10 cellular contexts compared by ENCODE assay signal in genomic region chr1:39258925-39259244, GRCh38. TPM values are rescaled to one million over a fixed set of nuclear protein-coding genes. Genes with fewer than 3 reads are reported as not detected.
A peak's percentile ranks its signal among the peaks of the same experiment; 100 is the strongest.
DNase-seq lines count a peak whose midpoint lies in the region; ATAC-seq, FAIRE-seq and TF ChIP-seq lines count a peak whose summit lies in the region.
"Had no signal": no experiment of that assay in that cellular context is flagged by ENCODE, and none has a peak within 500 bp of the region (broad histone marks: within the 10 kb centered on the region; RNA-seq: fewer than 3 reads in every experiment).

No MANE protein-coding gene starts in this region.

- H2AFZ ChIP-seq in HepG2 (ENCODE audit: low read length): no peak overlapping the region

- no peaks in the 10 kb centered on the region for H3K9me3 Mint-ChIP-seq in natural killer cell

- no peak overlapping the region for H3K9ac ChIP-seq in HepG2 (ENCODE audit: insufficient read depth, low read depth, low read length)

- no peak overlapping the region for H3K4me2 ChIP-seq in HepG2 (ENCODE audit: low read depth, low read length)

- H3K27me3 ChIP-seq in HepG2 (ENCODE audit: control insufficient read depth in 1 of 2, insufficient read depth in 2 of 2, low read length in 2 of 2) (no peaks in the 10 kb centered on the region), right lobe of liver (no peaks in the 10 kb centered on the region), adrenal gland (no peaks in the 10 kb centered on the region), uterus (no peaks in the 10 kb centered on the region)

- POLR2A ChIA-PET in HepG2 (lab: Yijun Ruan, JAX): interaction anchor here (1.1 to 1.3 kb wide), 2 partner anchors 67 to 153 kb away, joined by 3 to 6 read pairs; no protein-coding TSS in a partner anchor

- CTCF ChIA-PET in HepG2 (lab: Yijun Ruan, JAX; ENCODE audit: low intra/inter-chr PET ratio, low total read pairs): interaction anchor here (0.9 to 3.4 kb wide), 5 partner anchors 66 to 160 kb away, joined by 3 to 29 read pairs (median 26); no protein-coding TSS in a partner anchor

- H4K20me1 ChIP-seq in HepG2 (ENCODE audit: insufficient read depth, low read length): no peaks in the 10 kb centered on the region

- no peaks in the 10 kb centered on the region for H3K36me3 Mint-ChIP-seq in natural killer cell

- no peak overlapping the region for H3K27ac ChIP-seq in HepG2 (ENCODE audit: extremely low read length, insufficient read depth, low read length)
- H3K27ac ChIP-seq in right lobe of liver: no peak overlapping the region
- peak overlapping the region in 3 of 5 donors; percentile 21 to 63 (median 23) for H3K27ac ChIP-seq in adrenal gland
- H3K27ac ChIP-seq in uterus: peak overlapping the region; percentile 60 to 80

- peak overlapping the region; percentile 51 to 71 for H3K27ac Mint-ChIP-seq in natural killer cell

- no peak for FAIRE-seq in HepG2 (lab: Jason Lieb, UNC)
- FAIRE-seq: bronchial epithelial cell had no signal

- DNase-seq in HepG2 (ENCODE audit: low spot score) (no peak), right lobe of liver (no peak), adrenal gland (no peak), natural killer cell (no peak), uterus (no peak)
- no peak for DNase-seq in stimulated activated CD4-positive, alpha-beta T cell treated with anti-CD3 and anti-CD28 coated beads, Interleukin-12 subunit alpha, Interleukin-12 subunit beta, amount 100 ng/mL, for 4 hours
- no peak for DNase-seq in NK-92 treated with Interleukin-12 subunit alpha and Interleukin-12 subunit beta, amount 100 ng/mL, for 24 hours (lab: John Stamatoyannopoulos, UW)

- no peak for ATAC-seq in HepG2
- ATAC-seq in right lobe of liver: no peak
- ATAC-seq in natural killer cell: peak in 2 of 3 donors; percentile 8
- no peak for ATAC-seq in GM18873 (IDR thresholded peaks at IDR 0.05; ENCODE audit: low FRiP score, unreplicated experiment)

- H3K27me3 Mint-ChIP-seq in natural killer cell (ENCODE audit: low read depth in 2 of 2): no peaks in the 10 kb centered on the region

- H3K9me3 ChIP-seq in HepG2 (ENCODE audit: low read length): no peaks in the 10 kb centered on the region
- H3K9me3 ChIP-seq in right lobe of liver: no peaks in the 10 kb centered on the region
- no peaks in the 10 kb centered on the region for H3K9me3 ChIP-seq in adrenal gland (replicated peaks in 1 of 3)
- H3K9me3 ChIP-seq in uterus: no peaks in the 10 kb centered on the region

- in situ Hi-C loops in HepG2 (cut with HindIII; ENCODE audit: extremely low pct_ligation_motif_present, low pct_unique_long_range_greater_than_20kb): loop anchor here (5.0 kb wide), 1 partner anchor 157 kb away; no protein-coding TSS in a partner anchor

- no peak for TF ChIP-seq POLR2A in HepG2 (IDR thresholded peaks at IDR 0.05; ENCODE audit: insufficient read depth in 1 of 2, low read depth in 2 of 2, low read length in 2 of 2)
- TF ChIP-seq POLR2A in right lobe of liver (IDR thresholded peaks at IDR 0.05): no peak
- TF ChIP-seq POLR2A in adrenal gland (IDR thresholded peaks at IDR 0.05): no peak
- no peak for TF ChIP-seq POLR2A in uterus (IDR thresholded peaks at IDR 0.05)

- no peak overlapping the region for H3K4me3 Mint-ChIP-seq in natural killer cell

- peaks cover 3% of the 10 kb centered on the region for H3K79me2 ChIP-seq in HepG2 (ENCODE audit: insufficient read depth, low read length)

- intact Hi-C loops in HepG2 (cut with micrococcal nuclease; ENCODE audit: unreplicated experiment) (loop anchor here (1.0 kb wide), 3 partner anchors 67 to 161 kb away; no protein-coding TSS in a partner anchor), right lobe of liver (cut with DNase I) (loop anchor here (10.0 kb wide), 3 partner anchors 54 to 154 kb away; partner anchors contain the start of gene MACF1 (in 1 of the 2)), adrenal gland (cut with DNase I) (loop anchor here (5.0 to 10.0 kb wide), 3 partner anchors 64 to 154 kb away; no protein-coding TSS in a partner anchor), natural killer cell (cut with micrococcal nuclease) (loop anchor here (1.0 to 2.0 kb wide), 3 partner anchors 67 to 156 kb away; no protein-coding TSS in a partner anchor), uterus (cut with DNase I; ENCODE audit: low total_unique reads) (loop anchor here (5.0 kb wide), 1 partner anchor 157 kb away; no protein-coding TSS in a partner anchor)

- no TSS peak for BruUV-seq in HepG2 (replicated peaks; lab: Mats Ljungman, UMichigan)

- TF ChIP-seq RAD21 in HepG2 (CRISPR knock-in tag; IDR thresholded peaks at IDR 0.05): no peak

- H3K4me1 ChIP-seq in HepG2 (ENCODE audit: insufficient read depth, low read length): no peaks in the 10 kb centered on the region
- no peaks in the 10 kb centered on the region for H3K4me1 ChIP-seq in right lobe of liver
- H3K4me1 ChIP-seq in adrenal gland (replicated peaks in 1 of 2): peaks cover 0 to 9% of the 10 kb centered on the region in 2 donors
- H3K4me1 ChIP-seq in uterus: no peaks in the 10 kb centered on the region

- H3K4me1 Mint-ChIP-seq in natural killer cell: peaks cover 29 to 38% of the 10 kb centered on the region in 2 donors

- TF ChIP-seq EP300 in HepG2 (IDR thresholded peaks at IDR 0.05; ENCODE audit: low read depth in 2 of 2, low read length in 2 of 2) (no peak), HepG2 (CRISPR knock-in tag; IDR thresholded peaks at IDR 0.05; ENCODE audit: borderline replicate concordance) (no peak)

- peaks cover 13 to 56% of the 10 kb centered on the region in 2 experiments for H3K36me3 ChIP-seq in HepG2 (replicated peaks in 1 of 2; ENCODE audit: control insufficient read depth in 1 of 2, insufficient read depth in 2 of 2, low read length in 2 of 2)
- H3K36me3 ChIP-seq in right lobe of liver: peaks cover 0 to 40% (median 12%) of the 10 kb centered on the region in 4 donors
- H3K36me3 ChIP-seq in adrenal gland (replicated peaks in 1 of 2): peaks cover 0 to 29% of the 10 kb centered on the region in 2 donors
- H3K36me3 ChIP-seq in uterus: no peaks in the 10 kb centered on the region

- TF ChIP-seq CTCF in HepG2 (CRISPR knock-in tag; IDR thresholded peaks at IDR 0.05): no peak
- TF ChIP-seq CTCF in right lobe of liver (IDR thresholded peaks at IDR 0.05): no peak
- TF ChIP-seq CTCF in adrenal gland (IDR thresholded peaks at IDR 0.05): peak in 1 of 6 experiments; percentile 3
- TF ChIP-seq CTCF in natural killer cell (IDR thresholded peaks at IDR 0.05): peak; percentile 48
- no peak for TF ChIP-seq CTCF in uterus (IDR thresholded peaks at IDR 0.05)

- no peak overlapping the region for H3K4me3 ChIP-seq in HepG2 (replicated peaks in 1 of 3; ENCODE audit: insufficient read depth in 1 of 3, low read depth in 2 of 3, low read length in 3 of 3)
- no peak overlapping the region for H3K4me3 ChIP-seq in right lobe of liver
- H3K4me3 ChIP-seq in adrenal gland: no peak overlapping the region
- no peak overlapping the region for H3K4me3 ChIP-seq in uterus
- H3K4me3 ChIP-seq: skin epidermis had no signal

TF ChIP-seq in HepG2, 621 proteins besides CTCF, POLR2A, EP300 and RAD21 (continues in another document):
- TF ChIP-seq SNAPC5 (CRISPR knock-in tag; IDR thresholded peaks at IDR 0.05; ENCODE audit: borderline replicate concordance) (no peak), DPF2 (CRISPR knock-in tag; IDR thresholded peaks at IDR 0.05; ENCODE audit: borderline replicate concordance, low read depth) (no peak), ZNF17 (CRISPR knock-in tag; IDR thresholded peaks at IDR 0.05) (no peak), HNF1B (CRISPR knock-in tag; IDR thresholded peaks at IDR 0.05) (peak; percentile 11; the same call in 1 of the 2 replicates), RFX3 (CRISPR knock-in tag; IDR thresholded peaks at IDR 0.05) (no peak)

RNA-seq across cellular contexts. Expression of gene MACF1, which starts 54.4 kb away (rescaled TPM):
- 56.7 and 65.4 TPM in 2 replicates for total RNA-seq in HepG2 (2016; rRNA removed; fragmentation: Illumina TruSeq; extraction: Trizol)
- 7.8 and 9.7 TPM in 2 replicates for total RNA-seq in HepG2 (2016; cell fraction: cytosol; rRNA removed; fragmentation: Illumina TruSeq; extraction: Trizol; ENCODE audit: low read depth)
- total RNA-seq in HepG2 (2016; cell fraction: insoluble cytoplasmic fraction; rRNA removed; fragmentation: Illumina TruSeq; extraction: Trizol): 50.3 and 61.9 TPM in 2 replicates
- total RNA-seq in HepG2 (2016; cell fraction: membrane; rRNA removed; fragmentation: Illumina TruSeq; extraction: Trizol): 18.5 and 20.3 TPM in 2 replicates
- 147 and 164 TPM in 2 replicates for total RNA-seq in HepG2 (2016; cell fraction: nucleus; rRNA removed; fragmentation: Illumina TruSeq; extraction: Trizol)
- 36.5 and 36.7 TPM in 2 replicates for polyA plus RNA-seq in HepG2 (2011; rRNA removed)
- 13.0 and 16.2 TPM in 2 replicates for polyA plus RNA-seq in HepG2 (2011; cell fraction: cytosol; rRNA removed)
- polyA plus RNA-seq in HepG2 (2011; cell fraction: nucleus; rRNA removed): 98.0 and 102 TPM in 2 replicates
- 38.1 and 55.9 TPM in 2 replicates for polyA plus RNA-seq in HepG2 (2012)
- polyA plus RNA-seq in HepG2 (2016; cell fraction: cytosol; fragmentation: Illumina TruSeq; extraction: Trizol; ENCODE audit: low read depth): 3.1 and 3.3 TPM in 2 replicates
- 34.7 and 37.3 TPM in 2 replicates for polyA plus RNA-seq in HepG2 (2016; cell fraction: insoluble cytoplasmic fraction; fragmentation: Illumina TruSeq; extraction: Trizol; ENCODE audit: low read depth)
- polyA plus RNA-seq in HepG2 (2016; cell fraction: membrane; fragmentation: Illumina TruSeq; extraction: Trizol; ENCODE audit: low read depth): 5.3 and 6.9 TPM in 2 replicates
- 102 and 117 TPM in 2 replicates for polyA plus RNA-seq in HepG2 (2016; cell fraction: nucleus; fragmentation: Illumina TruSeq; extraction: Trizol; ENCODE audit: insufficient read depth, low read depth)
- polyA minus RNA-seq in HepG2 (2011; rRNA and poly(A)+ RNA removed; ENCODE audit: low replicate concordance): 97.4 and 114 TPM in 2 replicates
- polyA minus RNA-seq in HepG2 (2011; cell fraction: cytosol; rRNA and poly(A)+ RNA removed): 48.6 TPM in 2 replicates
- polyA minus RNA-seq in HepG2 (2011; cell fraction: nucleus; rRNA and poly(A)+ RNA removed): 406 and 470 TPM in 2 replicates
- total RNA-seq in right lobe of liver: 100 to 1,000 TPM in 3 of 6 experiments, 10 to 100 TPM in 3; 78.4 to 141 (median 100) TPM
- 100 to 1,000 TPM; 189 to 334 (median 230) TPM for total RNA-seq in adrenal gland
- polyA plus RNA-seq in adrenal gland: 100 to 1,000 TPM in 2 of 3 donors, 10 to 100 TPM in 1; 85.1 to 108 (median 108) TPM
- total RNA-seq in natural killer cell: 100 to 1,000 TPM; 752 to 811 (median 752) TPM
- 100 to 1,000 TPM; 210 to 602 (median 573) TPM for total RNA-seq in uterus

Comparison
In these comparisons a context has a peak if more than half of its experiments do, and no peak if none do; other contexts are left out.
1. ATAC-seq: peak in natural killer cell (2 of 3); none in HepG2 (single experiment), right lobe of liver (0 of 4) and GM18873 (single experiment).
2. H3K27ac ChIP-seq: peak in adrenal gland (3 of 5) and uterus (2 of 2); none in HepG2 (single experiment) and right lobe of liver (0 of 3).